8 cellular contexts compared by ENCODE assay signal in the genomic region with DNA sequence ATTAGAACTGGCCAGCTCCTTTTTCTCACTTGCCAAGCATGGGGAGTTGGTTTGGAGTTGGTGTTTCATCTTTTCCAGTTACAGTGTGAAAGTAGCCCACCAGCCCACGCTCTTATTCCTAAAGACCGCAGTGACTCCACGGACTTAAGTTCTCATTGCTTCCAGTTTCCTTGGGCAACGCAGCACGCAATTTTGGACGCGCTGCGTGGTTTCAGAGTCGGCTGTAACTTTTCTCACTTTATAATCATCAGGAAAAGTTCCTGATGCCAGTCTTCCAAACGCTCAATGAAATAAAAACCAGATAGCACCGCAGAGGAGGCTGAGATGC. TPM values are rescaled to one million over a fixed set of nuclear protein-coding genes. Genes with fewer than 3 reads are reported as not detected.
A peak's percentile ranks its signal among the peaks of the same experiment; 100 is the strongest.
DNase-seq lines count a peak whose midpoint lies in the region; ATAC-seq and TF ChIP-seq lines count a peak whose summit lies in the region.

No MANE protein-coding gene starts in this region.

- no peaks in the 10 kb centered on the region for H3K4me1 ChIP-seq in parathyroid adenoma

- POLR2A ChIA-PET in activated CD4-positive, alpha-beta T cell treated with anti-CD3 and anti-CD28 coated beads, Interleukin-2, amount 10 ng/mL, durations not matched to agents 7 days and 5 days (lab: Charles Lee): interaction anchor here (0.5 to 0.6 kb wide), 2 partner anchors 23 to 755 kb away, joined by 3 read pairs; no protein-coding TSS in a partner anchor

- no peaks in the 10 kb centered on the region for H3K9me3 ChIP-seq in parathyroid adenoma (ENCODE audit: control insufficient read depth, low read length)

- CTCF ChIA-PET in activated CD4-positive, alpha-beta T cell treated with anti-CD3 and anti-CD28 coated beads, Interleukin-2, amount 10 ng/mL, durations not matched to agents 7 days and 5 days (lab: Charles Lee): interaction anchor here (0.7 to 1.9 kb wide), 2 partner anchors 30 to 228 kb away, joined by 3 to 8 read pairs; partner anchors contain the start of gene MAP3K5

- H3K36me3 Mint-ChIP-seq in T-helper 1 cell treated with Interleukin-12 subunit alpha and Interleukin-12 subunit beta and Interleukin-4 antibody, amounts not matched to agents 30 μg/mL and 1 μg/mL, for 36 hours (ENCODE audit: low read depth): peaks cover 12% of the 10 kb centered on the region
- peaks cover 16% of the 10 kb centered on the region for H3K36me3 Mint-ChIP-seq in activated CD4-positive, alpha-beta T cell treated with anti-CD3 and anti-CD28 coated beads, Interleukin-2, amount 10 ng/mL, durations not matched to agents 7 days and 5 days (ENCODE audit: low read depth)

- peaks cover 7% of the 10 kb centered on the region for H3K27me3 Mint-ChIP-seq in T-helper 1 cell treated with Interleukin-12 subunit alpha and Interleukin-12 subunit beta and Interleukin-4 antibody, amounts not matched to agents 30 μg/mL and 1 μg/mL, for 36 hours (ENCODE audit: low read depth)
- peaks cover 9% of the 10 kb centered on the region for H3K27me3 Mint-ChIP-seq in activated CD4-positive, alpha-beta T cell treated with anti-CD3 and anti-CD28 coated beads, Interleukin-2, amount 10 ng/mL, durations not matched to agents 7 days and 5 days

- H3K27ac Mint-ChIP-seq in T-helper 1 cell treated with Interleukin-12 subunit alpha and Interleukin-12 subunit beta and Interleukin-4 antibody, amounts not matched to agents 30 μg/mL and 1 μg/mL, for 36 hours: peak overlapping the region; percentile 93
- H3K27ac Mint-ChIP-seq in activated CD4-positive, alpha-beta T cell treated with anti-CD3 and anti-CD28 coated beads, Interleukin-2, amount 10 ng/mL, durations not matched to agents 7 days and 5 days: peak overlapping the region; percentile 92

- no peaks in the 10 kb centered on the region for H3K9me3 Mint-ChIP-seq in T-helper 1 cell treated with Interleukin-12 subunit alpha and Interleukin-12 subunit beta and Interleukin-4 antibody, amounts not matched to agents 30 μg/mL and 1 μg/mL, for 36 hours
- H3K9me3 Mint-ChIP-seq in activated CD4-positive, alpha-beta T cell treated with anti-CD3 and anti-CD28 coated beads, Interleukin-2, amount 10 ng/mL, durations not matched to agents 7 days and 5 days: peaks cover 3% of the 10 kb centered on the region

- H3K4me2 ChIP-seq in parathyroid adenoma (ENCODE audit: low read length): peak overlapping the region; percentile 79

- peak overlapping the region; percentile 96 for H3K4me3 Mint-ChIP-seq in T-helper 1 cell treated with Interleukin-12 subunit alpha and Interleukin-12 subunit beta and Interleukin-4 antibody, amounts not matched to agents 30 μg/mL and 1 μg/mL, for 36 hours
- H3K4me3 Mint-ChIP-seq in activated CD4-positive, alpha-beta T cell treated with anti-CD3 and anti-CD28 coated beads, Interleukin-2, amount 10 ng/mL, durations not matched to agents 7 days and 5 days: peak overlapping the region; percentile 86

- peak overlapping the region; percentile 76 for H3K4me3 ChIP-seq in fibroblast of villous mesenchyme (ENCODE audit: low read depth, low read length)
- peak overlapping the region; percentile 72 for H3K4me3 ChIP-seq in parathyroid adenoma (ENCODE audit: low read depth, low read length)

- peak overlapping the region; percentile 91 for H2AFZ ChIP-seq in parathyroid adenoma

- H3K36me3 ChIP-seq in parathyroid adenoma (ENCODE audit: control insufficient read depth, insufficient read depth, low read length): no peaks in the 10 kb centered on the region

- H3K9ac ChIP-seq in parathyroid adenoma: no peak overlapping the region

- H3K79me2 ChIP-seq in parathyroid adenoma: no peaks in the 10 kb centered on the region

- H3K27ac ChIP-seq in parathyroid adenoma: peak overlapping the region; percentile 73

- ATAC-seq in HG03103 (IDR thresholded peaks at IDR 0.05; ENCODE audit: low read depth, unreplicated experiment) (peak; percentile 7), HG03159 (IDR thresholded peaks at IDR 0.05; ENCODE audit: unreplicated experiment) (no peak)

- H3K4me1 Mint-ChIP-seq in T-helper 1 cell treated with Interleukin-12 subunit alpha and Interleukin-12 subunit beta and Interleukin-4 antibody, amounts not matched to agents 30 μg/mL and 1 μg/mL, for 36 hours (ENCODE audit: low read depth): peaks cover 15% of the 10 kb centered on the region
- H3K4me1 Mint-ChIP-seq in activated CD4-positive, alpha-beta T cell treated with anti-CD3 and anti-CD28 coated beads, Interleukin-2, amount 10 ng/mL, durations not matched to agents 7 days and 5 days: peaks cover 22% of the 10 kb centered on the region

- TF ChIP-seq CTCF in fibroblast of villous mesenchyme (IDR thresholded peaks at IDR 0.05; ENCODE audit: insufficient read depth, low read depth, low read length): no peak
- no peak for TF ChIP-seq CTCF in parathyroid adenoma (IDR thresholded peaks at IDR 0.05)

- no peaks in the 10 kb centered on the region for H3K27me3 ChIP-seq in parathyroid adenoma (ENCODE audit: control insufficient read depth, insufficient read depth, low read length)

- DNase-seq in T-helper 1 cell (no peak), fibroblast of villous mesenchyme (ENCODE audit: low read depth) (peak; percentile 54)
- DNase-seq in activated CD4-positive, alpha-beta T cell treated with anti-CD3 and anti-CD28 coated beads, Interleukin-2, amount 10 ng/mL, durations not matched to agents 7 days and 5 days: no peak
- no peak for DNase-seq in activated CD4-positive, CD25-positive, alpha-beta regulatory T cell (lab: John Stamatoyannopoulos, UW)

RNA-seq across cellular contexts. Expression of gene PEX7, which starts 0.4 kb away (rescaled TPM):
- 1 to 10 TPM; 3.4 to 4.1 TPM for total RNA-seq in activated CD4-positive, alpha-beta T cell treated with anti-CD3 and anti-CD28 coated beads, Interleukin-2, amount 10 ng/mL, durations not matched to agents 7 days and 5 days
- total RNA-seq in fibroblast of villous mesenchyme: 7.4 and 8.6 TPM in 2 replicates

RNA-seq across cellular contexts. Expression of gene MAP3K5, which starts 29.7 kb away (rescaled TPM):
- total RNA-seq in activated CD4-positive, alpha-beta T cell treated with anti-CD3 and anti-CD28 coated beads, Interleukin-2, amount 10 ng/mL, durations not matched to agents 7 days and 5 days: 10 to 100 TPM; 23.4 to 24.0 TPM
- 30.6 and 84.6 TPM in 2 replicates for total RNA-seq in fibroblast of villous mesenchyme
